Comparison of ENCODE assay signal across 8 cellular contexts in genomic region chr17:28750178-28751047, GRCh38. TPM values are rescaled to one million over a fixed set of nuclear protein-coding genes. Genes with fewer than 3 reads are reported as not detected.
A peak's percentile ranks its signal among the peaks of the same experiment; 100 is the strongest.
DNase-seq lines count a peak whose midpoint lies in the region; ATAC-seq and TF ChIP-seq lines count a peak whose summit lies in the region.

No MANE protein-coding gene starts in this region.

- no peak overlapping the region for H3K4me2 ChIP-seq in Karpas-422 (ENCODE audit: low read depth, low read length, poor library complexity, severe bottlenecking)
- H3K4me2 ChIP-seq in PC-3 (ENCODE audit: low read length), result no peak overlapping the region

- H3K27ac ChIP-seq in Karpas-422 (ENCODE audit: low read length) (no peak overlapping the region), PC-3 (ENCODE audit: low read length) (no peak overlapping the region)

- H2AFZ ChIP-seq in Karpas-422 (ENCODE audit: low read length) (no peak overlapping the region), PC-3 (ENCODE audit: low read length) (no peak overlapping the region)

- H3F3A ChIP-seq in PC-3 (ENCODE audit: low read length, unreplicated experiment), result no peaks in the 10 kb centered on the region

- DNase-seq in COR-L47 (lab: John Stamatoyannopoulos, UW) (peak; percentile 86), Karpas-422 (peak; percentile 95), PC-3 (peak; percentile 90), erythroblast (lab: John Stamatoyannopoulos, UW) (peak; percentile 91 to 96), myocyte (ENCODE audit: low read depth) (peak; percentile 94)
- peak; percentile 88 for DNase-seq in activated T-cell treated with anti-CD3 and anti-CD28 coated beads, Interleukin-2, amount 50 U/mL, for 1 hour
- DNase-seq in stimulated activated CD8-positive, alpha-beta memory T cell treated with anti-CD3 and anti-CD28 coated beads, Interleukin-7, amount 100 ng/mL, for 4 hours (ENCODE audit: low read depth in 2 of 2), result peak; percentile 76 to 80

- H3K9me2 ChIP-seq in Karpas-422 (replicated peaks; ENCODE audit: insufficient read depth, low read length), result no peaks in the 10 kb centered on the region
- H3K9me2 ChIP-seq in PC-3 (replicated peaks; ENCODE audit: low read length), result no peaks in the 10 kb centered on the region

- intact Hi-C loops in PC-3 (cut with micrococcal nuclease), result loop anchor here (1.0 kb wide), 1 partner anchor 23 kb away; no protein-coding TSS in a partner anchor

- TF ChIP-seq POLR2A in erythroblast (IDR thresholded peaks at IDR 0.05; ENCODE audit: low read length), result no peak

- no peaks in the 10 kb centered on the region for H3K27me3 ChIP-seq in Karpas-422 (ENCODE audit: low read length)
- H3K27me3 ChIP-seq in PC-3 (ENCODE audit: low read length), result no peaks in the 10 kb centered on the region

- TSS peak; percentile 16 for BruUV-seq in PC-3 (replicated peaks; lab: Mats Ljungman, UMichigan)

- H3K36me3 ChIP-seq in Karpas-422 (ENCODE audit: insufficient read depth, low read length) (peaks cover 14% of the 10 kb centered on the region), PC-3 (ENCODE audit: low read depth, low read length) (peaks cover 30% of the 10 kb centered on the region)

- TF ChIP-seq CTCF in PC-3 (conservative IDR thresholded peaks at IDR 0.05; ENCODE audit: low read depth, low read length), result peak; percentile 92

- H3K9me3 ChIP-seq in Karpas-422 (ENCODE audit: low read length) (no peaks in the 10 kb centered on the region), PC-3 (ENCODE audit: low read length) (no peaks in the 10 kb centered on the region)

- no peak overlapping the region for H3K9ac ChIP-seq in Karpas-422 (ENCODE audit: low read length)
- no peak overlapping the region for H3K9ac ChIP-seq in PC-3 (ENCODE audit: low read length)

- H4K20me1 ChIP-seq in Karpas-422 (ENCODE audit: insufficient read depth, low read depth, low read length), result peaks cover 24% of the 10 kb centered on the region
- peaks cover 20% of the 10 kb centered on the region for H4K20me1 ChIP-seq in PC-3 (ENCODE audit: low read length)

- CTCF ChIA-PET in PC-3 (lab: Charles Lee), result interaction anchor here (0.6 to 1.9 kb wide), 2 partner anchors 23 to 203 kb away, joined by 4 to 55 read pairs; partner anchors contain the start of genes NEK8 and TLCD1

- peak; percentile 56 for ATAC-seq in GM21423 (IDR thresholded peaks at IDR 0.05; ENCODE audit: unreplicated experiment)
- ATAC-seq in PC-3, result peak; percentile 42

- H3K4me3 ChIP-seq in Karpas-422 (ENCODE audit: low read length), result no peak overlapping the region
- no peak overlapping the region for H3K4me3 ChIP-seq in PC-3 (ENCODE audit: low read length)

- POLR2A ChIA-PET in PC-3 (lab: Charles Lee; ENCODE audit: unreplicated experiment), result no interaction called here

- H3K4me1 ChIP-seq in Karpas-422 (ENCODE audit: low read length) (peaks cover 15% of the 10 kb centered on the region), PC-3 (ENCODE audit: insufficient read depth, low read length) (peaks cover 24% of the 10 kb centered on the region)

- H3K79me2 ChIP-seq in Karpas-422 (ENCODE audit: low read length) (peaks cover 19% of the 10 kb centered on the region), PC-3 (ENCODE audit: low read length) (peaks cover 38% of the 10 kb centered on the region)

RNA-seq across cellular contexts. Expression of gene TRAF4, which starts 6.6 kb away (rescaled TPM):
- 40.1 and 40.7 TPM in 2 replicates for total RNA-seq in Karpas-422 (2014; rRNA removed; shearing (Covaris generic); ENCODE audit: low replicate concordance)
- total RNA-seq in PC-3 (2014; rRNA removed) (81.5 and 104 TPM in 2 replicates), myocyte (173 and 248 TPM in 2 replicates)
- polyA plus RNA-seq in myocyte (2012), result 91.1 TPM

RNA-seq across cellular contexts. Expression of gene NEK8, which starts 21.8 kb away (rescaled TPM):
- 9.4 and 13.8 TPM in 2 replicates for total RNA-seq in Karpas-422 (2014; rRNA removed; shearing (Covaris generic); ENCODE audit: low replicate concordance)
- total RNA-seq in PC-3 (2014; rRNA removed) (2.4 and 3.7 TPM in 2 replicates), myocyte (5.5 and 6.0 TPM in 2 replicates)
- polyA plus RNA-seq in myocyte (2012), result 5.6 TPM

RNA-seq across cellular contexts. Expression of gene TLCD1, which starts 24.4 kb away (rescaled TPM):
- total RNA-seq in Karpas-422 (2014; rRNA removed; shearing (Covaris generic); ENCODE audit: low replicate concordance), result 2.1 and 3.8 TPM in 2 replicates
- total RNA-seq in PC-3 (2014; rRNA removed) (7.1 and 9.3 TPM in 2 replicates), myocyte (11.1 and 22.3 TPM in 2 replicates)
- 18.4 TPM for polyA plus RNA-seq in myocyte (2012)

RNA-seq across cellular contexts. Expression of gene RPL23A, which starts 30.6 kb away (rescaled TPM):
- 1,170 and 1,763 TPM in 2 replicates for total RNA-seq in Karpas-422 (2014; rRNA removed; shearing (Covaris generic); ENCODE audit: low replicate concordance)
- total RNA-seq in PC-3 (2014; rRNA removed), result 390 and 515 TPM in 2 replicates
- 261 and 384 TPM in 2 replicates for total RNA-seq in myocyte
- 793 TPM for polyA plus RNA-seq in myocyte (2012)

RNA-seq across cellular contexts. Expression of gene RAB34, which starts 32.7 kb away (rescaled TPM):
- total RNA-seq in Karpas-422 (2014; rRNA removed; shearing (Covaris generic); ENCODE audit: low replicate concordance), result not detected in 2 replicates
- total RNA-seq in PC-3 (2014; rRNA removed) (207 and 211 TPM in 2 replicates), myocyte (162 and 198 TPM in 2 replicates)
- 125 TPM for polyA plus RNA-seq in myocyte (2012)
